In the genomic region with DNA sequence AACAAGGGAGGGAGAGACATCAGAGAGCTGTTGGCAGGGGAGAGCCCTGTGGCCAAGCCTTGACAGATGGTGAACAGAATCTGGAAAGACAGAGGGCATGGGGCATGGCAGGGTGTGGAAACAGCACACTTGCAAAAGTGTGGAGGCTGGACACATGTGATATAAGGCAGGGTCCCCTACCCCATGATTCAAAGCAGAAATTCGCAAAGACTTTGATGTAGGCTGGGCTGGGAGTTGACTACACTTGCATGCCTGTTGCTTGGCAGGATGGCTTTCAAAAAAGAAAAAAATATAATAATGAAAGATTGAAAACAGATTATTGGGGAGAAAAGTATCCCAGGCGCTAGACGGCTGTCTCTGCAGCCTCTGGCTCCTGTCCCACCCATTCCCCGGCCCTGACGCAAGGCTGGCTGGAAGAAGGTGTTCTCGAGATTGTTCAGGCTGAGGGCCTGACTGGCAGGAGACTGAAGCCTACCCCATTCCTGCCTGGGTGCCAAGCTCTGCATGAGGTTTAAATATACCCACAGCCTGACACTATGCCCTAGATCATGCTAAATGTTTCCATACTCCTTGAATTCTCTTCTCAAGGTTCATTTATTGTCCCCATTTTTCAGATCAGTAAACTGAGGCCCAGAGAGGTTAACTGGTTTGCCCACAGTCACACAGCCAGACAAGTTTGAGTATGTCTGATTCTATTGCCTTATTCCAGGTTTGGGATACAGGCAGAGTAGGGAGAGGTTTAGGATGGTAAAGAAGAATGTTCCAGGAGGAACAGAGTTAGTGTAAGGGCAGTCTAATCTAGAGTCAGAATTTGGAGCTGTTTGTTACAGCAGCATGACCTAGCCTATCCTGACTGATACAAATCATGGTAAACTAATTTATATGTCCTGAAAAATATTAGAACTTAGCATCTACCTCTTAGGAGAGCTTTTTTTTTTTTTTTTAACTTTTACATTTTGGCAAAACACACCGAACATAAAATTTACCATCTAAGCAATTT, we compare ENCODE assay signal across 17 cellular contexts. TPM values are rescaled to one million over a fixed set of nuclear protein-coding genes. Genes with fewer than 3 reads are reported as not detected.
DNase-seq lines count a peak whose midpoint lies in the region; ATAC-seq, FAIRE-seq and TF ChIP-seq lines count a peak whose summit lies in the region.
"Had no signal": no experiment of that assay in that cellular context is flagged by ENCODE, and none has a peak within 500 bp of the region (broad histone marks: within the 10 kb centered on the region; RNA-seq: fewer than 3 reads in every experiment).

No MANE protein-coding gene starts in this region.

- no peak overlapping the region for H3K9ac ChIP-seq in trophoblast cell (ENCODE audit: low read length)

- H3K14ac ChIP-seq in trophoblast cell (ENCODE audit: low read length) = no peak overlapping the region

- no peak for FAIRE-seq in A549 (lab: Jason Lieb, UNC)
- FAIRE-seq: A204.1, D721Med had no signal

- TF ChIP-seq RAD21 in A549 (conservative IDR thresholded peaks at IDR 0.05 in 1 of 2, IDR thresholded peaks at IDR 0.05 in 1 of 2) = no peak

- no peak overlapping the region for H3K4ac ChIP-seq in trophoblast cell (ENCODE audit: low read depth, low read length)

- DNase-seq in A549 (ENCODE audit: low read depth in 1 of 2, low spot score in 1 of 2) (no peak), RWPE1 (ENCODE audit: low spot score) (no peak), glutamatergic neuron (no peak), trophoblast cell (no peak), NCI-H510A (lab: John Stamatoyannopoulos, UW) (no peak), GM19238 (ENCODE audit: insufficient read length, low spot score) (no peak), NCI-H2196 (lab: John Stamatoyannopoulos, UW; ENCODE audit: unreplicated experiment) (no peak)
- DNase-seq: activated gamma-delta T cell treated with Interleukin-2 at 50 U/mL for 16 hours, mucosa of descending colon, NCI-H2107, T-helper 2 cell had no signal

- no peaks in the 10 kb centered on the region for H3K36me3 Mint-ChIP-seq in glutamatergic neuron (ENCODE audit: unreplicated experiment)

- H2BK120ac ChIP-seq in trophoblast cell (ENCODE audit: insufficient read depth, low read length, poor library complexity) = no peak overlapping the region

- no peak for TF ChIP-seq CTCF in A549 (IDR thresholded peaks at IDR 0.05)
- TF ChIP-seq CTCF in RWPE1 (conservative IDR thresholded peaks at IDR 0.05; ENCODE audit: low read depth) = no peak
- TF ChIP-seq CTCF in glutamatergic neuron (IDR thresholded peaks at IDR 0.05; ENCODE audit: partially characterized antibody, unreplicated experiment) = no peak

- H3K4me3 ChIP-seq in A549 (no peak overlapping the region), trophoblast cell (ENCODE audit: low read depth, low read length) (no peak overlapping the region)
- H3K4me3 ChIP-seq: cardiac muscle cell, mucosa of descending colon had no signal

- no peak overlapping the region for H3K4me3 Mint-ChIP-seq in glutamatergic neuron (ENCODE audit: unreplicated experiment)

- no peak overlapping the region for H3K18ac ChIP-seq in trophoblast cell (ENCODE audit: low read length)

- H3K9me3 Mint-ChIP-seq in glutamatergic neuron (ENCODE audit: unreplicated experiment) = peaks cover 13% of the 10 kb centered on the region

- H2BK12ac ChIP-seq in trophoblast cell (ENCODE audit: low read length) = peak overlapping the region; percentile 51

- no peak overlapping the region for H3K23ac ChIP-seq in trophoblast cell (ENCODE audit: low read length)

- H2AFZ ChIP-seq in trophoblast cell (ENCODE audit: insufficient read depth, low read length, poor library complexity) = no peak overlapping the region

- no peaks in the 10 kb centered on the region for H3K27me3 ChIP-seq in trophoblast cell (ENCODE audit: insufficient read depth, low read length)
- H3K27me3 ChIP-seq: cardiac muscle cell had no signal

- H3K27me3 Mint-ChIP-seq in glutamatergic neuron (ENCODE audit: unreplicated experiment) = peaks cover 9% of the 10 kb centered on the region

- peak overlapping the region; percentile 70 for H3K27ac Mint-ChIP-seq in glutamatergic neuron (ENCODE audit: unreplicated experiment)

- TF ChIP-seq POLR2A in A549 (IDR thresholded peaks at IDR 0.05; ENCODE audit: low read length) = no peak

- POLR2A ChIA-PET in A549 (lab: Yijun Ruan, JAX) (interaction anchor here (2.0 kb wide), 2 partner anchors 23 to 30 kb away, joined by 4 to 14 read pairs; a partner anchor contains a TSS), RWPE1 (lab: Yijun Ruan, JAX; ENCODE audit: low non-redundant PET) (no interaction called here)

- peaks cover 42% of the 10 kb centered on the region for H3K4me1 Mint-ChIP-seq in glutamatergic neuron (ENCODE audit: low read depth, unreplicated experiment)

- no peaks in the 10 kb centered on the region for H3K79me2 ChIP-seq in trophoblast cell (ENCODE audit: control insufficient read depth, insufficient read depth, low read length, poor library complexity)

- TF ChIP-seq EP300 in A549 (IDR thresholded peaks at IDR 0.05) = no peak

- H3K4me2 ChIP-seq in A549 = peak overlapping the region; percentile 62; the same call in 2 of the 3 replicates
- no peak overlapping the region for H3K4me2 ChIP-seq in trophoblast cell (ENCODE audit: low read length)

- no peaks in the 10 kb centered on the region for H3K36me3 ChIP-seq in trophoblast cell (ENCODE audit: control insufficient read depth in 1 of 2, insufficient read depth in 2 of 2, low read length in 2 of 2)
- H3K36me3 ChIP-seq: cardiac muscle cell had no signal

- ATAC-seq in A549 = no peak
- ATAC-seq in HG02588 (IDR thresholded peaks at IDR 0.05; ENCODE audit: unreplicated experiment) = no peak
- ATAC-seq: mucosa of descending colon had no signal

- no peak overlapping the region for H2BK5ac ChIP-seq in trophoblast cell (ENCODE audit: low read depth, low read length, poor library complexity)

- H4K8ac ChIP-seq in trophoblast cell (ENCODE audit: low read depth, low read length) = no peak overlapping the region

- WGBS in A549 (ENCODE audit: missing lambda C conversion rate) = 94% methylated on average over 7 of the region's 7 CpGs
- WGBS in trophoblast cell (ENCODE audit: extremely low coverage, insufficient coverage, insufficient read length) = no CpG with 5 or more reads among the region's 7 CpGs

- CTCF ChIA-PET in A549 (lab: Yijun Ruan, JAX) (interaction anchor here (1.3 to 6.3 kb wide), 9 partner anchors 8 to 175 kb away, joined by 3 to 110 read pairs (median 5); a partner anchor contains a TSS), RWPE1 (lab: Yijun Ruan, JAX) (interaction anchor here (0.6 to 1.0 kb wide), 3 partner anchors 33 to 128 kb away, joined by 3 to 4 read pairs (median 3); no protein-coding TSS in a partner anchor)

- H3K4me1 ChIP-seq in A549 (peaks cover 40% of the 10 kb centered on the region), trophoblast cell (ENCODE audit: control insufficient read depth in 1 of 2, insufficient read depth in 2 of 2, low read length in 2 of 2) (peaks cover 8 to 11% of the 10 kb centered on the region in 2 experiments)

- H3K79me1 ChIP-seq in trophoblast cell (ENCODE audit: low read length) = peaks cover 7% of the 10 kb centered on the region

- H3K9me3 ChIP-seq in A549 (peaks cover 20% of the 10 kb centered on the region), trophoblast cell (ENCODE audit: insufficient read depth, low read depth, low read length) (peaks cover 1% of the 10 kb centered on the region)
- H3K9me3 ChIP-seq: mucosa of descending colon had no signal

- H2AK5ac ChIP-seq in trophoblast cell (ENCODE audit: low read length) = peak overlapping the region; percentile 15

- no peak overlapping the region for H4K12ac ChIP-seq in trophoblast cell (ENCODE audit: low read depth, low read length)

- H4K91ac ChIP-seq in trophoblast cell (ENCODE audit: low read depth, low read length) = no peak overlapping the region

- H3K27ac ChIP-seq in A549 (peak overlapping the region; percentile 86 to 89), RWPE1 (peak overlapping the region; percentile 4; the same call in 1 of the 2 replicates), trophoblast cell (ENCODE audit: low read depth, low read length) (no peak overlapping the region)
- H3K27ac ChIP-seq: cardiac muscle cell, HL-60 had no signal

TF ChIP-seq in A549, 52 proteins besides CTCF, POLR2A, EP300 and RAD21 (continues in another document):
- TF ChIP-seq RARB (CRISPR knock-in tag; IDR thresholded peaks at IDR 0.05) (no peak), CBX2 (IDR thresholded peaks at IDR 0.05; ENCODE audit: borderline replicate concordance, low read depth) (no peak), RNF2 (IDR thresholded peaks at IDR 0.05; ENCODE audit: borderline replicate concordance, low read depth) (no peak), ZFP36 (IDR thresholded peaks at IDR 0.05; ENCODE audit: borderline replicate concordance, partially characterized antibody) (no peak), MAZ (IDR thresholded peaks at IDR 0.05; ENCODE audit: borderline replicate concordance, low read depth, low read length) (no peak), SMC3 (IDR thresholded peaks at IDR 0.05) (no peak), HOXB5 (CRISPR knock-in tag; IDR thresholded peaks at IDR 0.05) (no peak)

RNA-seq across cellular contexts. Expression of a gene that starts 23.4 kb away (rescaled TPM):
- polyA plus RNA-seq in A549 (2011; rRNA removed) (9.9 and 10.1 TPM in 2 replicates), A549 (2017; fragmentation: RNase III; extraction: RNeasy Plus Mini Kit Qiagen cat#74134 plus additional on column Dnase treatment) (11.1 to 13.9 TPM (median 12.3 TPM) in 3 replicates)
- polyA plus RNA-seq in A549 (2012; cell fraction: cytosol; rRNA removed) = 32.0 and 52.5 TPM in 2 replicates
- polyA plus RNA-seq in A549 (2012; cell fraction: nucleus; rRNA removed) = 59.4 and 69.8 TPM in 2 replicates
- polyA minus RNA-seq in A549 (2011; rRNA and poly(A)+ RNA removed) = 4.5 and 6.9 TPM in 2 replicates
- total RNA-seq in glutamatergic neuron (ENCODE audit: unreplicated experiment) = not detected
- polyA plus RNA-seq in trophoblast cell (2013) = not detected in 2 replicates
- total RNA-seq: cardiac muscle cell had no signal

RNA-seq across cellular contexts. Expression of a gene that starts 40.2 kb away (rescaled TPM):
- polyA plus RNA-seq in A549 (2011; rRNA removed) (46.7 and 48.1 TPM in 2 replicates), A549 (2017; fragmentation: RNase III; extraction: RNeasy Plus Mini Kit Qiagen cat#74134 plus additional on column Dnase treatment) (34.5 to 37.5 TPM (median 36.9 TPM) in 3 replicates)
- polyA plus RNA-seq in A549 (2012; cell fraction: cytosol; rRNA removed) = 72.5 and 87.8 TPM in 2 replicates
- polyA plus RNA-seq in A549 (2012; cell fraction: nucleus; rRNA removed) = 107 and 110 TPM in 2 replicates
- 41.1 and 43.0 TPM in 2 replicates for polyA minus RNA-seq in A549 (2011; rRNA and poly(A)+ RNA removed)
- 3.1 TPM for total RNA-seq in glutamatergic neuron (ENCODE audit: unreplicated experiment)
- 94.2 and 104 TPM in 2 replicates for polyA plus RNA-seq in trophoblast cell (2013)

RNA-seq across cellular contexts. Expression of a gene that starts 53.9 kb away (rescaled TPM):
- polyA plus RNA-seq in A549 (2011; rRNA removed) (0.33 and 0.49 TPM in 2 replicates), A549 (2017; fragmentation: RNase III; extraction: RNeasy Plus Mini Kit Qiagen cat#74134 plus additional on column Dnase treatment) (0.41 to 0.67 TPM (median 0.43 TPM) in 3 replicates)
- polyA plus RNA-seq in A549 (2012; cell fraction: cytosol; rRNA removed) = 0.73 and 1.3 TPM in 2 replicates
- polyA plus RNA-seq in A549 (2012; cell fraction: nucleus; rRNA removed) = 0.76 and 0.90 TPM in 2 replicates
- polyA minus RNA-seq in A549 (2011; rRNA and poly(A)+ RNA removed) = 0.58 and 0.66 TPM in 2 replicates
- total RNA-seq in glutamatergic neuron (ENCODE audit: unreplicated experiment) = 0.22 TPM
- polyA plus RNA-seq in trophoblast cell (2013) = not detected in 2 replicates
- total RNA-seq: cardiac muscle cell, M059J had no signal
